29 cellular contexts compared by ENCODE assay signal in genomic region chr19:56312337-56312736, GRCh38. TPM values are rescaled to one million over a fixed set of nuclear protein-coding genes. Genes with fewer than 3 reads are reported as not detected.
DNase-seq lines count a peak whose midpoint lies in the region; ATAC-seq and TF ChIP-seq lines count a peak whose summit lies in the region.
"Had no signal": no experiment of that assay in that cellular context is flagged by ENCODE, and none has a peak within 500 bp of the region (broad histone marks: within the 10 kb centered on the region; RNA-seq: fewer than 3 reads in every experiment).

No MANE protein-coding gene starts in this region.

- H3K27me3 Mint-ChIP-seq in activated CD8-positive, alpha-beta T cell treated with anti-CD3 and anti-CD28 coated beads, Interleukin-2, amount 10 ng/mL, durations not matched to agents 7 days and 5 days (ENCODE audit: low read depth): no peaks in the 10 kb centered on the region
- H3K27me3 Mint-ChIP-seq in immature natural killer cell (ENCODE audit: low read depth in 3 of 3): peaks cover 13 to 19% (median 14%) of the 10 kb centered on the region in 3 donors
- H3K27me3 Mint-ChIP-seq: CD4-positive, alpha-beta memory T cell; T-cell had no signal

- no peak overlapping the region for H3K9ac ChIP-seq in BLaER1
- H3K9ac ChIP-seq in BLaER1 treated with 17β-estradiol and CSF1 and Interleukin-3, amounts not matched to agents 10 nM and 100 nM: peak overlapping the region in 1 of 11 experiments; percentile 40; a peak in 1 of 22 replicates
- H3K9ac ChIP-seq: GM23248, KMS-11 had no signal

- H3K27me3 ChIP-seq in BLaER1: no peaks in the 10 kb centered on the region
- H3K27me3 ChIP-seq in BLaER1 treated with 17β-estradiol and CSF1 and Interleukin-3, amounts not matched to agents 10 nM and 100 nM: no peaks in the 10 kb centered on the region
- no peaks in the 10 kb centered on the region for H3K27me3 ChIP-seq in uterus
- no peaks in the 10 kb centered on the region for H3K27me3 ChIP-seq in right lobe of liver
- no peaks in the 10 kb centered on the region for H3K27me3 ChIP-seq in right atrium auricular region
- H3K27me3 ChIP-seq: adrenal gland, ovary, SJSA1, upper lobe of left lung had no signal

- H3K27ac ChIP-seq in BLaER1 (no peak overlapping the region), uterus (no peak overlapping the region), right lobe of liver (no peak overlapping the region), right atrium auricular region (no peak overlapping the region)
- peak overlapping the region in 1 of 11 experiments; percentile 23; a peak in 1 of 22 replicates for H3K27ac ChIP-seq in BLaER1 treated with 17β-estradiol and CSF1 and Interleukin-3, amounts not matched to agents 10 nM and 100 nM
- H3K27ac ChIP-seq: adrenal gland, GM23248, KMS-11, ovary, SJSA1, upper lobe of left lung had no signal

- intact Hi-C loops in uterus (cut with DNase I; ENCODE audit: low total_unique reads) (no loop called here), right lobe of liver (cut with DNase I) (no loop called here)

- H3K4me3 ChIP-seq in BLaER1 (no peak overlapping the region), uterus (no peak overlapping the region), right lobe of liver (no peak overlapping the region), right atrium auricular region (no peak overlapping the region)
- H3K4me3 ChIP-seq in BLaER1 treated with 17β-estradiol and CSF1 and Interleukin-3, amounts not matched to agents 10 nM and 100 nM: peak overlapping the region in 1 of 10 experiments; percentile 5; a peak in 1 of 20 replicates
- H3K4me3 ChIP-seq: adrenal gland, GM23248, ovary, SJSA1, upper lobe of left lung had no signal

- H3K36me3 Mint-ChIP-seq in activated CD8-positive, alpha-beta T cell treated with anti-CD3 and anti-CD28 coated beads, Interleukin-2, amount 10 ng/mL, durations not matched to agents 7 days and 5 days (ENCODE audit: low read depth): peaks cover 23% of the 10 kb centered on the region
- H3K36me3 Mint-ChIP-seq in immature natural killer cell: peaks cover 3 to 14% (median 11%) of the 10 kb centered on the region in 3 donors

- H3K9me3 ChIP-seq in BLaER1 (no peaks in the 10 kb centered on the region), uterus (no peaks in the 10 kb centered on the region), right lobe of liver (no peaks in the 10 kb centered on the region), right atrium auricular region (no peaks in the 10 kb centered on the region)
- H3K9me3 ChIP-seq in BLaER1 treated with 17β-estradiol and CSF1 and Interleukin-3, amounts not matched to agents 10 nM and 100 nM (replicated peaks in 1 of 11): no peaks in the 10 kb centered on the region
- H3K9me3 ChIP-seq: adrenal gland, ovary, SJSA1, upper lobe of left lung had no signal

- no peak for DNase-seq in activated CD8-positive, alpha-beta T cell treated with anti-CD3 and anti-CD28 coated beads, Interleukin-2, amount 10 ng/mL, durations not matched to agents 7 days and 5 days
- DNase-seq in immature natural killer cell (no peak), uterus (no peak), right lobe of liver (no peak), right atrium auricular region (ENCODE audit: low spot score) (no peak)
- DNase-seq: activated CD4-positive, alpha-beta T cell treated with anti-CD3 and anti-CD28 coated beads for 1 hour; activated CD8-positive, alpha-beta memory T cell treated with anti-CD3 and anti-CD28 coated beads, Interleukin-2, amount 50 U/mL, for 4 hours; activated effector memory CD4-positive, alpha-beta T cell treated with anti-CD3 and anti-CD28 coated beads, Interleukin-2, amount 50 U/mL, for 16 hours; adrenal gland; CD4-positive, alpha-beta memory T cell; DMS 273 treated with DMSO at 0.1 percent for 48 hours; EL; GM23248; left ventricle myocardium superior; NCI-H146; NCI-H2107; NCI-H446 treated with DMSO at 0.1 percent for 48 hours; NCI-H82; ovary; RPMI8226; T-cell; upper lobe of left lung had no signal

- H3K36me3 ChIP-seq in BLaER1: peaks cover 28% of the 10 kb centered on the region
- peaks cover 10 to 47% (median 39%) of the 10 kb centered on the region in 11 experiments; a peak in 19 of 22 replicates for H3K36me3 ChIP-seq in BLaER1 treated with 17β-estradiol and CSF1 and Interleukin-3, amounts not matched to agents 10 nM and 100 nM
- H3K36me3 ChIP-seq in uterus: no peaks in the 10 kb centered on the region
- no peaks in the 10 kb centered on the region for H3K36me3 ChIP-seq in right lobe of liver
- peaks cover 3% of the 10 kb centered on the region for H3K36me3 ChIP-seq in right atrium auricular region
- H3K36me3 ChIP-seq: ovary had no signal

- peaks cover 28% of the 10 kb centered on the region for H3K4me1 ChIP-seq in BLaER1
- peaks cover 27 to 40% (median 29%) of the 10 kb centered on the region in 10 experiments for H3K4me1 ChIP-seq in BLaER1 treated with 17β-estradiol and CSF1 and Interleukin-3, amounts not matched to agents 10 nM and 100 nM
- peaks cover 0 to 3% of the 10 kb centered on the region in 2 donors for H3K4me1 ChIP-seq in uterus
- peaks cover 0 to 18% (median 7%) of the 10 kb centered on the region in 4 donors for H3K4me1 ChIP-seq in right lobe of liver
- H3K4me1 ChIP-seq in right atrium auricular region: peaks cover 0 to 14% of the 10 kb centered on the region in 2 donors

- no peaks in the 10 kb centered on the region for H3K9me3 Mint-ChIP-seq in activated CD8-positive, alpha-beta T cell treated with anti-CD3 and anti-CD28 coated beads, Interleukin-2, amount 10 ng/mL, durations not matched to agents 7 days and 5 days (ENCODE audit: insufficient read depth)
- no peaks in the 10 kb centered on the region for H3K9me3 Mint-ChIP-seq in immature natural killer cell
- H3K9me3 Mint-ChIP-seq: CD4-positive, alpha-beta memory T cell; T-cell had no signal

- no peak for TF ChIP-seq CTCF in uterus (IDR thresholded peaks at IDR 0.05)
- no peak for TF ChIP-seq CTCF in right lobe of liver (IDR thresholded peaks at IDR 0.05)
- no peak for TF ChIP-seq CTCF in right atrium auricular region (IDR thresholded peaks at IDR 0.05)

- H3K4me3 Mint-ChIP-seq in activated CD8-positive, alpha-beta T cell treated with anti-CD3 and anti-CD28 coated beads, Interleukin-2, amount 10 ng/mL, durations not matched to agents 7 days and 5 days: no peak overlapping the region
- H3K4me3 Mint-ChIP-seq in immature natural killer cell: peak overlapping the region in 1 of 5 donors; percentile 12

- TF ChIP-seq POLR2A in uterus (IDR thresholded peaks at IDR 0.05) (no peak), right lobe of liver (IDR thresholded peaks at IDR 0.05) (no peak)

- peak overlapping the region; percentile 44 for H3K27ac Mint-ChIP-seq in activated CD8-positive, alpha-beta T cell treated with anti-CD3 and anti-CD28 coated beads, Interleukin-2, amount 10 ng/mL, durations not matched to agents 7 days and 5 days
- H3K27ac Mint-ChIP-seq in immature natural killer cell: peak overlapping the region in 4 of 6 donors; percentile 37 to 55 (median 48)

- CTCF ChIA-PET in activated CD8-positive, alpha-beta T cell treated with anti-CD3 and anti-CD28 coated beads, Interleukin-2, amount 10 ng/mL, durations not matched to agents 7 days and 5 days (lab: Charles Lee): interaction anchor here (1.0 to 3.5 kb wide), 3 partner anchors 10 to 59 kb away, joined by 3 to 22 read pairs (median 11); no protein-coding TSS in a partner anchor

- no peaks in the 10 kb centered on the region for H4K20me1 ChIP-seq in BLaER1
- no peaks in the 10 kb centered on the region for H4K20me1 ChIP-seq in BLaER1 treated with 17β-estradiol and CSF1 and Interleukin-3, amounts not matched to agents 10 nM and 100 nM

- no peak for ATAC-seq in activated CD8-positive, alpha-beta T cell treated with anti-CD3 and anti-CD28 coated beads, Interleukin-2, amount 10 ng/mL, durations not matched to agents 7 days and 5 days
- ATAC-seq in right lobe of liver: no peak
- ATAC-seq: left ventricle myocardium superior, T-cell had no signal

- peaks cover 27% of the 10 kb centered on the region for H3K4me1 Mint-ChIP-seq in activated CD8-positive, alpha-beta T cell treated with anti-CD3 and anti-CD28 coated beads, Interleukin-2, amount 10 ng/mL, durations not matched to agents 7 days and 5 days (ENCODE audit: low read depth)
- peaks cover 22 to 29% of the 10 kb centered on the region in 2 donors for H3K4me1 Mint-ChIP-seq in immature natural killer cell

- POLR2A ChIA-PET in activated CD8-positive, alpha-beta T cell treated with anti-CD3 and anti-CD28 coated beads, Interleukin-2, amount 10 ng/mL, durations not matched to agents 7 days and 5 days (lab: Charles Lee): no interaction called here

- H3K4me2 ChIP-seq in BLaER1: 0 out of 2 replicates have a peak overlapping the region, but pooled peaks have one; percentile 16
- H3K4me2 ChIP-seq in BLaER1 treated with 17β-estradiol and CSF1 and Interleukin-3, amounts not matched to agents 10 nM and 100 nM: peak overlapping the region in 10 of 11 experiments; percentile 14 to 98 (median 84); a peak in 13 of 22 replicates
- H3K4me2 ChIP-seq: KMS-11 had no signal

- 50% methylated on average over 4 of the region's 4 CpGs for WGBS in right lobe of liver (ENCODE audit: insufficient coverage, low coverage, low lambda C conversion rate, missing lambda C conversion rate)

RNA-seq across cellular contexts. Expression of gene ZSCAN5A, which starts 2.3 kb away (rescaled TPM):
- 10 to 100 TPM in 1 of 2 experiments, 1 to 10 TPM in 1; 8.2 to 12.1 TPM for total RNA-seq in activated CD8-positive, alpha-beta T cell treated with anti-CD3 and anti-CD28 coated beads, Interleukin-2, amount 10 ng/mL, durations not matched to agents 7 days and 5 days
- polyA plus RNA-seq in immature natural killer cell: 10 to 100 TPM in 1 of 3 donors, 1 to 10 TPM in 2; 4.3 to 11.4 (median 7.7) TPM
- total RNA-seq in uterus: 10 to 100 TPM in 2 of 4 donors, 1 to 10 TPM in 2; 1.3 to 20.7 (median 12.3) TPM
- 1 to 10 TPM; 2.3 to 7.9 (median 3.7) TPM for total RNA-seq in right lobe of liver
- total RNA-seq in right atrium auricular region: 1 to 10 TPM; 3.0 to 9.5 TPM

RNA-seq across cellular contexts. Expression of gene EDDM13, which starts 39.8 kb away (rescaled TPM):
- total RNA-seq in activated CD8-positive, alpha-beta T cell treated with anti-CD3 and anti-CD28 coated beads, Interleukin-2, amount 10 ng/mL, durations not matched to agents 7 days and 5 days: 1 to 10 TPM; 2.3 to 2.9 TPM
- 1 to 10 TPM; 4.5 to 7.7 (median 4.9) TPM for polyA plus RNA-seq in immature natural killer cell
- not detected for total RNA-seq in uterus
- not detected for total RNA-seq in right lobe of liver
- not detected for total RNA-seq in right atrium auricular region
- total RNA-seq: CD4-positive, alpha-beta memory T cell; chondrocyte; GM23248; left ventricle myocardium superior; mesenteric fat pad; myocyte; ovary; SJSA1; T-cell had no signal
- polyA plus RNA-seq: GM23248 had no signal
